ENCODE assay signal across 1 cellular context in the genomic region with DNA sequence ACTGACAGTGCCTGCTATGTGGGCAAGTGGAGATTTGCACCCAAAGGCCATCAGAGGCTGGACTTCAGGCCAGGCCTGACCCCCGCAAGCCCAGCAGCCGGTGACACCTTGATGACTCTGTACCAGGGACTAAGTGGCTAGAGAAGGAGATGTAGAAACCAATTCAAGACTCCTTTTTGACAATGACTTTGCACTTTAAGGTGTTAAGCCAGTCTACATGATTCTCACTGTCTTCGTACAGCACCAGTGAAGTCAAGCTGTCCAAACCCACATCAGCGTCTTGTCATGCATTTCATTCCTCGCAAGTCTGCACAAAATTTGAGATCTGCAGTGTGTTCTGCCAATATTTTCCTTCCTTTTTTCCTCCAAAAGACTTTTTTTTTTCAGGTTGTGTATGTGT.
TF ChIP-seq lines count a peak whose summit lies in the region.

No MANE protein-coding gene starts in this region.

TF ChIP-seq in H1, 55 proteins besides CTCF, POLR2A, EP300 and RAD21 (continued from another document):
- TF ChIP-seq HDAC2 (IDR thresholded peaks at IDR 0.05; ENCODE audit: borderline replicate concordance in 1 of 2, low read depth in 2 of 2, low read length in 2 of 2): no peak
- no peak for TF ChIP-seq CTBP2 (IDR thresholded peaks at IDR 0.05; ENCODE audit: borderline replicate concordance, insufficient read depth, insufficient read length, low read length)
- no peak for TF ChIP-seq SUZ12 (IDR thresholded peaks at IDR 0.05; ENCODE audit: low read length)
- no peak for TF ChIP-seq FOSL1 (IDR thresholded peaks at IDR 0.05; ENCODE audit: insufficient read depth, low read depth, low read length)
- no peak for TF ChIP-seq CBX8 (IDR thresholded peaks at IDR 0.05; ENCODE audit: borderline replicate concordance, low read depth, low read length)
- TF ChIP-seq YY1 (IDR thresholded peaks at IDR 0.05; ENCODE audit: low read depth, low read length): no peak
- TF ChIP-seq HDAC6 (IDR thresholded peaks at IDR 0.05; ENCODE audit: low read depth, low read length): no peak
- TF ChIP-seq CHD2 (IDR thresholded peaks at IDR 0.05; ENCODE audit: low read length): no peak
- no peak for TF ChIP-seq SIRT6 (IDR thresholded peaks at IDR 0.05; ENCODE audit: low read length)
- TF ChIP-seq SP4 (IDR thresholded peaks at IDR 0.05; ENCODE audit: low read length): no peak
- TF ChIP-seq TCF12 (IDR thresholded peaks at IDR 0.05; ENCODE audit: low read depth, low read length): no peak
- TF ChIP-seq, protein P1, sequence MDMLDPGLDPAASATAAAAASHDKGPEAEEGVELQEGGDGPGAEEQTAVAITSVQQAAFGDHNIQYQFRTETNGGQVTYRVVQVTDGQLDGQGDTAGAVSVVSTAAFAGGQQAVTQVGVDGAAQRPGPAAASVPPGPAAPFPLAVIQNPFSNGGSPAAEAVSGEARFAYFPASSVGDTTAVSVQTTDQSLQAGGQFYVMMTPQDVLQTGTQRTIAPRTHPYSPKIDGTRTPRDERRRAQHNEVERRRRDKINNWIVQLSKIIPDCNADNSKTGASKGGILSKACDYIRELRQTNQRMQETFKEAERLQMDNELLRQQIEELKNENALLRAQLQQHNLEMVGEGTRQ (IDR thresholded peaks at IDR 0.05; ENCODE audit: low read length): no peak
- TF ChIP-seq TEAD4 (IDR thresholded peaks at IDR 0.05; ENCODE audit: low read depth, low read length): no peak
- TF ChIP-seq SAP30 (IDR thresholded peaks at IDR 0.05; ENCODE audit: insufficient read depth, insufficient replicate concordance, low read length): no peak
- TF ChIP-seq CREB1 (IDR thresholded peaks at IDR 0.05): no peak
- TF ChIP-seq GABPA (IDR thresholded peaks at IDR 0.05; ENCODE audit: borderline replicate concordance, insufficient read depth, low read length): no peak
- no peak for TF ChIP-seq BACH1 (IDR thresholded peaks at IDR 0.05; ENCODE audit: low read length)
- TF ChIP-seq KDM5A (IDR thresholded peaks at IDR 0.05; ENCODE audit: low read length): no peak
